Comparison of ENCODE assay signal across 8 cellular contexts in the genomic region with DNA sequence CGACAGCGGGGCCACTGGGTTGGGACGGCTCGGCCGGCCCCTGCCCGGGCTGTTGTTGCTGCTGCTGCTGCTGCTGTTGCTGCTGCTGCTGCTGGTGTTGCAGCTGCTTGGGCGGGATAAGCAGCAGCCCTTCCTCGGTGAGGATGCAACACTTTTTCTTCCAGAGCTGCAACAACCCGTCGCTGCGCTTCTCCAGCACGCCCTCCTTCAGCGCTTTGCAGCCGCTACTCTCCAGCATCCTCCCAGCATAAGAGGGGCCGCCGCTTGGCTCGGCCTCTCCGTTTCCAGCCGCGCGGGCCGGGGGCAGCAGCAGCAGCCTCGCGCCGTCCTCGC. TPM values are rescaled to one million over a fixed set of nuclear protein-coding genes. Genes with fewer than 3 reads are reported as not detected.
DNase-seq lines count a peak whose midpoint lies in the region; ATAC-seq and TF ChIP-seq lines count a peak whose summit lies in the region.

No MANE protein-coding gene starts in this region.

- peaks cover 36% of the 10 kb centered on the region for H3K4me1 Mint-ChIP-seq in activated T-cell treated with anti-CD3 and anti-CD28 coated beads, Interleukin-2, amount 50 U/mL, for 4 hours (ENCODE audit: low read depth)
- H3K4me1 Mint-ChIP-seq in chondrocyte (ENCODE audit: low read depth) = peaks cover 56% of the 10 kb centered on the region

- peak overlapping the region; percentile 80 for H2AFZ ChIP-seq in Loucy (ENCODE audit: low read length)

- peaks cover 7% of the 10 kb centered on the region; the same call in 1 of the 2 replicates for H3K79me2 ChIP-seq in Loucy (ENCODE audit: insufficient read depth, low read length)

- peak overlapping the region; percentile 80 for H3K27ac ChIP-seq in muscle layer of colon (ENCODE audit: low read depth, low read length)

- H3K36me3 ChIP-seq in Loucy (ENCODE audit: insufficient read depth, low read length) = no peaks in the 10 kb centered on the region
- no peaks in the 10 kb centered on the region for H3K36me3 ChIP-seq in muscle layer of colon (ENCODE audit: insufficient read depth, low read length)

- no peaks in the 10 kb centered on the region for H3K27me3 ChIP-seq in Loucy (ENCODE audit: insufficient read depth, low read length, poor library complexity, severe bottlenecking)
- H3K27me3 ChIP-seq in muscle layer of colon (ENCODE audit: control insufficient read depth in 1 of 2, insufficient read depth in 2 of 2, low read length in 2 of 2) = peaks cover 0 to 5% of the 10 kb centered on the region in 2 donors

- peak overlapping the region; percentile 81 for H3K9ac ChIP-seq in Loucy (ENCODE audit: low read depth, low read length, poor library complexity, severe bottlenecking)
- H3K9ac ChIP-seq in muscle layer of colon (ENCODE audit: low read length) = peak overlapping the region; percentile 26

- H3K4me1 ChIP-seq in Loucy (ENCODE audit: insufficient read depth, low read length, poor library complexity, severe bottlenecking) (peaks cover 26% of the 10 kb centered on the region), muscle layer of colon (ENCODE audit: insufficient read depth, low read length) (peaks cover 17% of the 10 kb centered on the region)

- H3K9me3 Mint-ChIP-seq in activated T-cell treated with anti-CD3 and anti-CD28 coated beads, Interleukin-2, amount 50 U/mL, for 4 hours = no peaks in the 10 kb centered on the region
- H3K9me3 Mint-ChIP-seq in chondrocyte (ENCODE audit: low read depth) = no peaks in the 10 kb centered on the region

- peaks cover 16% of the 10 kb centered on the region for H3K36me3 Mint-ChIP-seq in activated T-cell treated with anti-CD3 and anti-CD28 coated beads, Interleukin-2, amount 50 U/mL, for 4 hours (ENCODE audit: insufficient read depth)
- peaks cover 1% of the 10 kb centered on the region for H3K36me3 Mint-ChIP-seq in chondrocyte (ENCODE audit: low read depth)

- H3F3A ChIP-seq in Loucy (ENCODE audit: low read depth) = peaks cover 7% of the 10 kb centered on the region; the same call in 1 of the 2 replicates

- H3K9me3 ChIP-seq in Loucy (ENCODE audit: insufficient read depth, low read depth, low read length) = no peaks in the 10 kb centered on the region
- H3K9me3 ChIP-seq in muscle layer of colon (ENCODE audit: low read length) = no peaks in the 10 kb centered on the region

- no peaks in the 10 kb centered on the region for H3K27me3 Mint-ChIP-seq in activated T-cell treated with anti-CD3 and anti-CD28 coated beads, Interleukin-2, amount 50 U/mL, for 4 hours (ENCODE audit: low read depth)
- H3K27me3 Mint-ChIP-seq in chondrocyte (ENCODE audit: low read depth) = no peaks in the 10 kb centered on the region

- H3K4me2 ChIP-seq in Loucy (ENCODE audit: low read depth, low read length, poor library complexity, severe bottlenecking) = peak overlapping the region; percentile 90

- H4K20me1 ChIP-seq in Loucy (ENCODE audit: insufficient read depth, low read length, poor library complexity, severe bottlenecking) = no peaks in the 10 kb centered on the region

- TF ChIP-seq CTCF in Loucy (conservative IDR thresholded peaks at IDR 0.05; ENCODE audit: low read length) (no peak), chondrocyte (IDR thresholded peaks at IDR 0.05) (no peak)

- H3K27ac Mint-ChIP-seq in chondrocyte (ENCODE audit: unreplicated experiment) = peak overlapping the region; percentile 90

- ATAC-seq in activated T-cell treated with anti-CD3 and anti-CD28 coated beads, Interleukin-2, amount 50 U/mL, for 4 hours = peak; percentile 23 to 25
- no peak for ATAC-seq in GM21737 (IDR thresholded peaks at IDR 0.05; ENCODE audit: unreplicated experiment)

- DNase-seq in activated T-cell treated with anti-CD3 and anti-CD28 coated beads, Interleukin-2, amount 50 U/mL, for 4 hours = no peak
- DNase-seq in activated T-cell treated with anti-CD3 and anti-CD28 coated beads, Interleukin-2, amount 50 U/mL, for 48 hours = no peak
- DNase-seq in chondrocyte (ENCODE audit: low spot score) (no peak), RKO (ENCODE audit: low spot score) (no peak)
- no peak for DNase-seq in activated CD4-positive, alpha-beta T cell treated with anti-CD3 and anti-CD28 coated beads for 48 hours

- H3K9me2 ChIP-seq in Loucy (replicated peaks; ENCODE audit: low read depth, low read length) = no peaks in the 10 kb centered on the region

- peak overlapping the region; percentile 97 for H3K4me3 Mint-ChIP-seq in activated T-cell treated with anti-CD3 and anti-CD28 coated beads, Interleukin-2, amount 50 U/mL, for 4 hours
- peak overlapping the region; percentile 94 for H3K4me3 Mint-ChIP-seq in chondrocyte (ENCODE audit: unreplicated experiment)

- H3K4me3 ChIP-seq in Loucy (ENCODE audit: low read length, poor library complexity, severe bottlenecking) (peak overlapping the region; percentile 80), muscle layer of colon (ENCODE audit: low read depth in 1 of 2, low read length in 2 of 2) (peak overlapping the region; percentile 83 to 84)

RNA-seq across cellular contexts. Expression of a gene that starts 0.5 kb away (rescaled TPM):
- 10 to 100 TPM; 36.8 to 52.2 (median 37.2) TPM for total RNA-seq in activated T-cell treated with anti-CD3 and anti-CD28 coated beads, Interleukin-2, amount 50 U/mL, for 4 hours
- total RNA-seq in chondrocyte = 4.5 to 14.0 TPM (median 12.1 TPM) in 3 replicates

RNA-seq across cellular contexts. Expression of a gene that starts 53.4 kb away (rescaled TPM):
- total RNA-seq in activated T-cell treated with anti-CD3 and anti-CD28 coated beads, Interleukin-2, amount 50 U/mL, for 4 hours = 1,000 to 10,000 TPM in 1 of 3 donors, 100 to 1,000 TPM in 2; 918 to 1,002 (median 960) TPM
- 386 to 418 TPM (median 410 TPM) in 3 replicates for total RNA-seq in chondrocyte
